Comparison of ENCODE assay signal across 9 cellular contexts in genomic region chr15:89101302-89102191, GRCh38. TPM values are rescaled to one million over a fixed set of nuclear protein-coding genes. Genes with fewer than 3 reads are reported as not detected.
DNase-seq lines count a peak whose midpoint lies in the region; ATAC-seq and TF ChIP-seq lines count a peak whose summit lies in the region.
"Had no signal": no experiment of that assay in that cellular context is flagged by ENCODE, and none has a peak within 500 bp of the region (broad histone marks: within the 10 kb centered on the region; RNA-seq: fewer than 3 reads in every experiment).

No MANE protein-coding gene starts in this region.

- dilution Hi-C loops in mammary epithelial cell (cut with HindIII; ENCODE audit: low sequenced_read_pairs): loop anchor here (5.0 kb wide), 1 partner anchor 34 kb away; no protein-coding TSS in a partner anchor

- H3K9me3 ChIP-seq in mammary epithelial cell (replicated peaks; ENCODE audit: insufficient read depth, low read length) (no peaks in the 10 kb centered on the region), liver (ENCODE audit: control insufficient read depth in 4 of 4, low read length in 3 of 4) (no peaks in the 10 kb centered on the region), upper lobe of left lung (no peaks in the 10 kb centered on the region)
- H3K9me3 ChIP-seq: BLaER1 had no signal

- H3K9ac ChIP-seq in mammary epithelial cell (ENCODE audit: insufficient read depth, low read length): peak overlapping the region; percentile 93
- H3K9ac ChIP-seq in liver (ENCODE audit: low read depth in 1 of 2, low read length in 2 of 2): peak overlapping the region; percentile 56 to 60
- H3K9ac ChIP-seq: BLaER1 had no signal

- no peak overlapping the region for H3K4me3 ChIP-seq in mammary epithelial cell (replicated peaks in 1 of 3; ENCODE audit: insufficient read depth in 1 of 3, low read depth in 2 of 3, low read length in 3 of 3)
- H3K4me3 ChIP-seq in liver (ENCODE audit: low read depth in 1 of 3, low read length in 3 of 3): no peak overlapping the region
- no peak overlapping the region for H3K4me3 ChIP-seq in upper lobe of left lung
- H3K4me3 ChIP-seq: BLaER1 had no signal

- H3K27me3 ChIP-seq in mammary epithelial cell (ENCODE audit: insufficient read depth, low read length) (no peaks in the 10 kb centered on the region), liver (ENCODE audit: control insufficient read depth in 4 of 4, insufficient read depth in 4 of 4, low read length in 3 of 4) (no peaks in the 10 kb centered on the region), upper lobe of left lung (no peaks in the 10 kb centered on the region)
- H3K27me3 ChIP-seq: BLaER1 had no signal

- peaks cover 13% of the 10 kb centered on the region for H3K36me3 Mint-ChIP-seq in T-helper 2 cell treated with Interferon-gamma antibody and Interleukin-4, amounts not matched to agents 5 μg/mL and 100 μg/mL, for 36 hours (ENCODE audit: low read depth)

- DNase-seq in T-helper 2 cell treated with Interferon-gamma antibody and Interleukin-4, amounts not matched to agents 5 μg/mL and 100 μg/mL, for 36 hours (ENCODE audit: low spot score): no peak
- DNase-seq in T-helper 2 cell: no peak
- peak; percentile 98 for DNase-seq in mammary epithelial cell
- peak in 1 of 2 donors; percentile 83 for DNase-seq in upper lobe of left lung
- no peak for DNase-seq in GM20000 (ENCODE audit: low spot score)
- no peak for DNase-seq in DMS 273 (lab: John Stamatoyannopoulos, UW; ENCODE audit: unreplicated experiment)

- CTCF ChIA-PET in mammary epithelial cell (lab: Charles Lee; ENCODE audit: low non-redundant PET): interaction anchor here (0.6 to 0.9 kb wide), 3 partner anchors 13 to 189 kb away, joined by 3 to 5 read pairs (median 4); partner anchors contain the start of gene ABHD2

- WGBS in mammary epithelial cell (ENCODE audit: low coverage, missing lambda C conversion rate): 10% methylated on average over 8 of the region's 8 CpGs
- 48% methylated on average over 8 of the region's 8 CpGs for WGBS in liver
- WGBS in upper lobe of left lung, 2 donors: 57 to 66% methylated on average over 8 of the region's 8 CpGs

- peak overlapping the region; percentile 63 for H3K4me2 ChIP-seq in mammary epithelial cell (ENCODE audit: insufficient read depth, low read depth, low read length)
- H3K4me2 ChIP-seq: BLaER1 had no signal

- peak overlapping the region; percentile 98 for H3K27ac ChIP-seq in mammary epithelial cell (ENCODE audit: insufficient read depth, low read depth, low read length)
- H3K27ac ChIP-seq in liver (ENCODE audit: low read depth in 1 of 2, low read length in 2 of 2): peak overlapping the region; percentile 75 to 90
- H3K27ac ChIP-seq in upper lobe of left lung: peak overlapping the region; percentile 63 to 72 (median 68)
- H3K27ac ChIP-seq: BLaER1 had no signal

- in situ Hi-C loops in mammary epithelial cell (cut with MboI; ENCODE audit: low sequenced_read_pairs in 2 of 2): no loop called here

- BruUV-seq in mammary epithelial cell (replicated peaks; lab: Mats Ljungman, UMichigan): no TSS peak

- TF ChIP-seq RAD21 in liver (IDR thresholded peaks at IDR 0.05): peak in 1 of 2 donors; percentile 10

- no peaks in the 10 kb centered on the region for H3K27me3 Mint-ChIP-seq in T-helper 2 cell treated with Interferon-gamma antibody and Interleukin-4, amounts not matched to agents 5 μg/mL and 100 μg/mL, for 36 hours (ENCODE audit: low read depth)

- H3K79me2 ChIP-seq in mammary epithelial cell (ENCODE audit: insufficient read depth, low read length): peaks cover 49% of the 10 kb centered on the region

- TF ChIP-seq CTCF in mammary epithelial cell (conservative IDR thresholded peaks at IDR 0.05 in 1 of 2, IDR thresholded peaks at IDR 0.05 in 1 of 2; ENCODE audit: extremely low read depth in 1 of 2, insufficient read depth in 1 of 2, low read depth in 1 of 2, low read length in 2 of 2) (no peak), liver (IDR thresholded peaks at IDR 0.05; ENCODE audit: low read depth, low read length, missing input control) (no peak), upper lobe of left lung (IDR thresholded peaks at IDR 0.05) (no peak), GM20000 (IDR thresholded peaks at IDR 0.05; ENCODE audit: extremely low read depth, missing control alignments) (no peak)

- H3K4me1 Mint-ChIP-seq in T-helper 2 cell treated with Interferon-gamma antibody and Interleukin-4, amounts not matched to agents 5 μg/mL and 100 μg/mL, for 36 hours (ENCODE audit: low read depth): peaks cover 16% of the 10 kb centered on the region

- ATAC-seq in upper lobe of left lung (ENCODE audit: low FRiP score in 2 of 2) (peak; percentile 92 to 95), HG03280 (IDR thresholded peaks at IDR 0.05; ENCODE audit: unreplicated experiment) (no peak)

- H3K36me3 ChIP-seq in mammary epithelial cell (ENCODE audit: insufficient read depth, low read length): no peaks in the 10 kb centered on the region
- peaks cover 0 to 17% (median 3%) of the 10 kb centered on the region in 4 donors for H3K36me3 ChIP-seq in liver (ENCODE audit: control insufficient read depth in 4 of 4, insufficient read depth in 3 of 4, low read depth in 1 of 4, low read length in 3 of 4)
- H3K36me3 ChIP-seq in upper lobe of left lung: peaks cover 0 to 4% (median 1%) of the 10 kb centered on the region in 4 donors

- H4K20me1 ChIP-seq in mammary epithelial cell (ENCODE audit: insufficient read depth, low read length): no peaks in the 10 kb centered on the region

- H3K4me1 ChIP-seq in mammary epithelial cell (ENCODE audit: insufficient read depth, low read length) (peaks cover 46% of the 10 kb centered on the region), liver (ENCODE audit: control insufficient read depth in 4 of 4, insufficient read depth in 4 of 4, low read length in 3 of 4) (peaks cover 14 to 81% (median 37%) of the 10 kb centered on the region in 4 donors), upper lobe of left lung (peaks cover 49 to 68% (median 56%) of the 10 kb centered on the region in 4 donors)
- H3K4me1 ChIP-seq: BLaER1 had no signal

- TF ChIP-seq EP300 in upper lobe of left lung (IDR thresholded peaks at IDR 0.05): peak in 1 of 4 donors; percentile 70

- no peak for TF ChIP-seq POLR2A in upper lobe of left lung (IDR thresholded peaks at IDR 0.05)

- intact Hi-C loops in mammary epithelial cell (cut with micrococcal nuclease): loop anchor here (1.0 kb wide), 1 partner anchor 13 kb away; the partner anchor contains the start of gene ABHD2

- peak overlapping the region; percentile 41 for H2AFZ ChIP-seq in mammary epithelial cell (ENCODE audit: low read depth, low read length)

- H3K27ac Mint-ChIP-seq in T-helper 2 cell treated with Interferon-gamma antibody and Interleukin-4, amounts not matched to agents 5 μg/mL and 100 μg/mL, for 36 hours: peak overlapping the region; percentile 22

- no peaks in the 10 kb centered on the region for H3K9me3 Mint-ChIP-seq in T-helper 2 cell treated with Interferon-gamma antibody and Interleukin-4, amounts not matched to agents 5 μg/mL and 100 μg/mL, for 36 hours

- no peak overlapping the region for H3K4me3 Mint-ChIP-seq in T-helper 2 cell treated with Interferon-gamma antibody and Interleukin-4, amounts not matched to agents 5 μg/mL and 100 μg/mL, for 36 hours

TF ChIP-seq in liver, 16 proteins besides CTCF, POLR2A, EP300 and RAD21:
- TF ChIP-seq MAX (IDR thresholded peaks at IDR 0.05) (no peak), HNF4A (conservative IDR thresholded peaks at IDR 0.05) (peak; percentile 29 to 57), JUND (IDR thresholded peaks at IDR 0.05) (peak; percentile 82 to 88), YY1 (IDR thresholded peaks at IDR 0.05) (no peak), RXRA (IDR thresholded peaks at IDR 0.05) (peak; percentile 10 to 22), ATF3 (IDR thresholded peaks at IDR 0.05) (peak; percentile 49)

RNA-seq across cellular contexts. Expression of gene ABHD2, which starts 13.3 kb away (rescaled TPM):
- total RNA-seq in mammary epithelial cell (10 to 100 TPM; 35.3 to 47.4 TPM), liver (100 to 1,000 TPM in 1 of 2 donors, 10 to 100 TPM in 1; 34.6 to 663 TPM), upper lobe of left lung (100 to 1,000 TPM in 5 of 6 donors, 10 to 100 TPM in 1; 84.1 to 230 (median 174) TPM)
- polyA plus RNA-seq in mammary epithelial cell (29.6 TPM), liver (10 to 100 TPM; 58.8 to 71.5 TPM)
- 207 TPM for polyA minus RNA-seq in mammary epithelial cell
